1 cellular context compared by ENCODE assay signal in genomic region chr12:40216516-40217288, GRCh38.
TF ChIP-seq lines count a peak whose summit lies in the region.

No MANE protein-coding gene starts in this region.

TF ChIP-seq in H1, 55 proteins besides CTCF, POLR2A, EP300 and RAD21:
- no peak for TF ChIP-seq SIX5 (IDR thresholded peaks at IDR 0.05; ENCODE audit: low read depth, low read length)
- TF ChIP-seq SIRT6 (IDR thresholded peaks at IDR 0.05; ENCODE audit: low read length) = no peak
- no peak for TF ChIP-seq CREB1 (IDR thresholded peaks at IDR 0.05)
- no peak for TF ChIP-seq KDM5A (IDR thresholded peaks at IDR 0.05; ENCODE audit: low read length)
- TF ChIP-seq KDM4A (IDR thresholded peaks at IDR 0.05; ENCODE audit: low read depth, low read length, severe bottlenecking) = no peak
- TF ChIP-seq ATF2 (IDR thresholded peaks at IDR 0.05; ENCODE audit: low read length) = no peak
- TF ChIP-seq BRCA1 (IDR thresholded peaks at IDR 0.05; ENCODE audit: low read depth, low read length) = no peak
- no peak for TF ChIP-seq RXRA (IDR thresholded peaks at IDR 0.05; ENCODE audit: insufficient read depth, low read depth, low read length)
- TF ChIP-seq JUN (IDR thresholded peaks at IDR 0.05; ENCODE audit: low read depth, low read length) = no peak
- TF ChIP-seq CHD1 (IDR thresholded peaks at IDR 0.05; ENCODE audit: low read depth, low read length) = no peak
- no peak for TF ChIP-seq SP4 (IDR thresholded peaks at IDR 0.05; ENCODE audit: low read length)
- TF ChIP-seq YY1 (IDR thresholded peaks at IDR 0.05; ENCODE audit: low read depth, low read length) = no peak
